In genomic region chr2:46763861-46764260, GRCh38 we compare ENCODE assay signal across 21 cellular contexts.
"Had no signal": no experiment of that assay in that cellular context is flagged by ENCODE, and none has a peak within 500 bp of the region (broad histone marks: within the 10 kb centered on the region; RNA-seq: fewer than 3 reads in every experiment).

No MANE protein-coding gene starts in this region.

- H3K27me3 ChIP-seq: dorsolateral prefrontal cortex, esophagus squamous epithelium, heart left ventricle, right lobe of liver, spleen, testis, tibial nerve, upper lobe of right lung, vagina had no signal

- H3K9me3 ChIP-seq: esophagus squamous epithelium, heart left ventricle, psoas muscle, right lobe of liver, spleen, testis, tibial nerve, upper lobe of right lung, vagina had no signal

- H3K4me3 ChIP-seq: dorsolateral prefrontal cortex, esophagus squamous epithelium, heart left ventricle, psoas muscle, right lobe of liver, spleen, testis, tibial nerve, upper lobe of right lung, vagina had no signal

- DNase-seq: cortex of kidney; dorsolateral prefrontal cortex; effector CD8-positive, alpha-beta T cell; esophagus squamous epithelium; heart left ventricle; hippocampal formation; kidney glomerular epithelial cell; naive thymus-derived CD4-positive, alpha-beta T cell; nephron progenitor cell; psoas muscle; retina; right lobe of liver; spleen; stimulated activated CD4-positive, alpha-beta T cell treated with anti-CD3 and anti-CD28 coated beads, Interleukin-2, amount 100 ng/mL, for 24 hours; stimulated activated CD4-positive, alpha-beta T cell treated with anti-CD3 and anti-CD28 coated beads, Interleukin-4, amount 100 ng/mL, for 4 hours; stimulated activated naive B cell treated with anti-CD40 and anti-IgM and Interleukin-4, amounts not matched to agents 10 μg/mL and 1 μg/mL and 100 μg/mL, for 72 hours; stimulated activated naive CD8-positive, alpha-beta T cell treated with anti-CD3 and anti-CD28 coated beads, Interleukin-15, amount 100 ng/mL, for 72 hours; testis; upper lobe of right lung had no signal

- ATAC-seq: heart left ventricle; naive thymus-derived CD4-positive, alpha-beta T cell; psoas muscle; right lobe of liver; stimulated activated naive B cell treated with anti-CD40 and anti-IgM and Interleukin-4, amounts not matched to agents 10 μg/mL and 1 μg/mL and 100 μg/mL, for 72 hours; stimulated activated naive CD8-positive, alpha-beta T cell treated with anti-CD3 and anti-CD28 coated beads, Interleukin-15, amount 100 ng/mL, for 72 hours; upper lobe of right lung had no signal

- H3K27ac ChIP-seq: dorsolateral prefrontal cortex, esophagus squamous epithelium, heart left ventricle, psoas muscle, right lobe of liver, spleen, testis, tibial nerve, upper lobe of right lung, vagina had no signal

- H3K4me1 ChIP-seq: esophagus squamous epithelium, right lobe of liver, testis, tibial nerve, upper lobe of right lung, vagina had no signal
